Comparison of ENCODE assay signal across 8 cellular contexts in the genomic region with DNA sequence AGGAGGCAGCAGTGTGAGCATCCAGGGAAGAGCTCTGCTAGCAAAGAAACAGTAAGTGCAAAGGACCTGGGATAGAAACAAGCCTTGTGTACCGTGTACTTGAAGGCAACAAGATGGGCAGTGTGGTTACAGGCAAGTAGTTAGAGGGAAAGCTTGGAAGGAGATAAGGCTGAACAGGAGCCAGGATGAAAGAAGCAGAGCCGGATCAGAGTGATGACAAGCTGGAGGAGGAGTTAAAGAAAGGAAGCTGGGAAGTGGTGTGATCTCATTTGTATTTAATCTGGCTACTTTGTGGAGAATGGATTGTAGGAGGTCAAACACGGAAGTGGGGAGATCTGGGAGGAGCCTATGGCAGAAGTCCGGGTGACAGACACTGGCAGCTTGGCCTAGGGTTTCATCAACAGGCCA. TPM values are rescaled to one million over a fixed set of nuclear protein-coding genes. Genes with fewer than 3 reads are reported as not detected.
DNase-seq lines count a peak whose midpoint lies in the region; ATAC-seq and TF ChIP-seq lines count a peak whose summit lies in the region.

No MANE protein-coding gene starts in this region.

- POLR2A ChIA-PET in naive thymus-derived CD8-positive, alpha-beta T cell (lab: Charles Lee): interaction anchor here (1.4 kb wide), 1 partner anchor 9 kb away, joined by 3 read pairs; no protein-coding TSS in a partner anchor

- H3K4me1 Mint-ChIP-seq in endothelial cell (ENCODE audit: unreplicated experiment): peaks cover 11% of the 10 kb centered on the region
- H3K4me1 Mint-ChIP-seq in naive thymus-derived CD8-positive, alpha-beta T cell: peaks cover 16 to 33% (median 27%) of the 10 kb centered on the region in 4 donors
- H3K4me1 Mint-ChIP-seq in stimulated activated naive B cell treated with anti-CD40 and anti-IgM and Interleukin-4, amounts not matched to agents 10 μg/mL and 1 μg/mL and 100 μg/mL, for 72 hours: peaks cover 2 to 6% of the 10 kb centered on the region in 2 donors

- DNase-seq in Ammon's horn (ENCODE audit: low spot score) (peak; percentile 8), NCI-H82 treated with DMSO at 0.1 percent for 48 hours (lab: John Stamatoyannopoulos, UW; ENCODE audit: unreplicated experiment) (peak; percentile 87), endothelial cell (ENCODE audit: low spot score) (no peak), iPS-NIHi11 (ENCODE audit: low spot score) (no peak), testis (no peak)
- DNase-seq in naive thymus-derived CD8-positive, alpha-beta T cell: no peak
- DNase-seq in stimulated activated naive B cell treated with anti-CD40 and anti-IgM and Interleukin-4, amounts not matched to agents 10 μg/mL and 1 μg/mL and 100 μg/mL, for 72 hours: no peak

- no peak overlapping the region for H3K4me3 ChIP-seq in testis

- H3K9me3 ChIP-seq in testis: no peaks in the 10 kb centered on the region

- H3K36me3 ChIP-seq in testis (ENCODE audit: low read depth, missing control alignments): no peaks in the 10 kb centered on the region

- no peaks in the 10 kb centered on the region for H3K27me3 ChIP-seq in testis

- no peak overlapping the region for H3K27ac ChIP-seq in testis

- intact Hi-C loops in testis (cut with DNase I; ENCODE audit: low total_unique reads): no loop called here

- H3K4me1 ChIP-seq in testis: no peaks in the 10 kb centered on the region

- no peak for TF ChIP-seq POLR2A in testis (IDR thresholded peaks at IDR 0.05)

- no peak overlapping the region for H3K4me3 Mint-ChIP-seq in endothelial cell (ENCODE audit: unreplicated experiment)
- H3K4me3 Mint-ChIP-seq in naive thymus-derived CD8-positive, alpha-beta T cell: peak overlapping the region in 6 of 10 donors; percentile 1 to 33 (median 15)
- H3K4me3 Mint-ChIP-seq in stimulated activated naive B cell treated with anti-CD40 and anti-IgM and Interleukin-4, amounts not matched to agents 10 μg/mL and 1 μg/mL and 100 μg/mL, for 72 hours: no peak overlapping the region

- WGBS in testis, 2 donors: 66 to 67% methylated on average over 4 of the region's 4 CpGs

- peaks cover 5% of the 10 kb centered on the region for H3K36me3 Mint-ChIP-seq in endothelial cell (ENCODE audit: low read depth, unreplicated experiment)
- H3K36me3 Mint-ChIP-seq in naive thymus-derived CD8-positive, alpha-beta T cell: no peaks in the 10 kb centered on the region
- no peaks in the 10 kb centered on the region for H3K36me3 Mint-ChIP-seq in stimulated activated naive B cell treated with anti-CD40 and anti-IgM and Interleukin-4, amounts not matched to agents 10 μg/mL and 1 μg/mL and 100 μg/mL, for 72 hours

- TF ChIP-seq CTCF in endothelial cell (IDR thresholded peaks at IDR 0.05; ENCODE audit: unreplicated experiment): no peak
- TF ChIP-seq CTCF in testis (IDR thresholded peaks at IDR 0.05): no peak

- H3K27ac Mint-ChIP-seq in endothelial cell (ENCODE audit: unreplicated experiment): peak overlapping the region; percentile 22
- H3K27ac Mint-ChIP-seq in naive thymus-derived CD8-positive, alpha-beta T cell: peak overlapping the region; percentile 68 to 96 (median 88)
- H3K27ac Mint-ChIP-seq in stimulated activated naive B cell treated with anti-CD40 and anti-IgM and Interleukin-4, amounts not matched to agents 10 μg/mL and 1 μg/mL and 100 μg/mL, for 72 hours: no peak overlapping the region

- H3K9me3 Mint-ChIP-seq in endothelial cell (ENCODE audit: unreplicated experiment): no peaks in the 10 kb centered on the region
- H3K9me3 Mint-ChIP-seq in naive thymus-derived CD8-positive, alpha-beta T cell: peaks cover 0 to 11% (median 0%) of the 10 kb centered on the region in 9 donors
- no peaks in the 10 kb centered on the region for H3K9me3 Mint-ChIP-seq in stimulated activated naive B cell treated with anti-CD40 and anti-IgM and Interleukin-4, amounts not matched to agents 10 μg/mL and 1 μg/mL and 100 μg/mL, for 72 hours

- ATAC-seq in naive thymus-derived CD8-positive, alpha-beta T cell: no peak
- no peak for ATAC-seq in stimulated activated naive B cell treated with anti-CD40 and anti-IgM and Interleukin-4, amounts not matched to agents 10 μg/mL and 1 μg/mL and 100 μg/mL, for 72 hours (replicated peaks)
- no peak for ATAC-seq in HG03108 (IDR thresholded peaks at IDR 0.05; ENCODE audit: unreplicated experiment)

- peaks cover 2% of the 10 kb centered on the region for H3K27me3 Mint-ChIP-seq in endothelial cell (ENCODE audit: unreplicated experiment)
- no peaks in the 10 kb centered on the region for H3K27me3 Mint-ChIP-seq in naive thymus-derived CD8-positive, alpha-beta T cell
- no peaks in the 10 kb centered on the region for H3K27me3 Mint-ChIP-seq in stimulated activated naive B cell treated with anti-CD40 and anti-IgM and Interleukin-4, amounts not matched to agents 10 μg/mL and 1 μg/mL and 100 μg/mL, for 72 hours

RNA-seq across cellular contexts. Expression of a gene that starts 44.7 kb away (rescaled TPM):
- total RNA-seq in endothelial cell (ENCODE audit: unreplicated experiment) (13.6 TPM), testis (10 to 100 TPM; 26.5 to 28.5 TPM)
- total RNA-seq in naive thymus-derived CD8-positive, alpha-beta T cell: 10 to 100 TPM; 12.7 to 13.5 TPM
- polyA plus RNA-seq in naive thymus-derived CD8-positive, alpha-beta T cell: 1 to 10 TPM; 3.9 to 9.6 (median 4.1) TPM
- polyA plus RNA-seq in testis (ENCODE audit: insufficient read depth, low read depth, low replicate concordance): 27.4 TPM

Comparison
In these comparisons a context has a peak if more than half of its experiments do, and no peak if none do; other contexts are left out.
1. DNase-seq: peak in Ammon's horn (single experiment) and NCI-H82 treated with DMSO at 0.1 percent for 48 hours (single experiment); none in endothelial cell (single experiment), naive thymus-derived CD8-positive, alpha-beta T cell (0 of 10), stimulated activated naive B cell treated with anti-CD40 and anti-IgM and Interleukin-4, amounts not matched to agents 10 μg/mL and 1 μg/mL and 100 μg/mL, for 72 hours (single experiment), iPS-NIHi11 (single experiment) and testis (single experiment).
2. H3K4me3 Mint-ChIP-seq: peak in naive thymus-derived CD8-positive, alpha-beta T cell (6 of 10); none in endothelial cell (single experiment) and stimulated activated naive B cell treated with anti-CD40 and anti-IgM and Interleukin-4, amounts not matched to agents 10 μg/mL and 1 μg/mL and 100 μg/mL, for 72 hours (0 of 2).